ENCODE assay signal across 15 cellular contexts in the genomic region with DNA sequence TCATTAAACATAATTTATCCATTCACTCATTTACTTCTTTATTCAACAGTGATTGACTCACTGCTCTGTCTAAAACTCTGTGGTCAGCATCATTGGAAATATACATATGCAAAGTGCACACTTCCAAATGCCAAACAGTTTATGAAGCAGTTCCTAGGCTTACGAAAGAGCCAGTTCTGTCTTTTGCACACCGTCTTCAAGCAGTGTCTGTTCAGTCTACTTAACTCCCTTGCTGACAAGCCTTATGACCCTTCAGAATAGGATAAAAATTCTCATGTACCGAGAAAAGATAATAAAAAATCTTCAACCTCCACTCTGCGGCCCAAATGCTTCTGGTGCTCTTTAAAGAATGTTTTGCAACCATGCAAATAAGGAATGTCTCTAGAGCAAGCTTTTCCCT.
A peak's percentile ranks its signal among the peaks of the same experiment; 100 is the strongest.
DNase-seq lines count a peak whose midpoint lies in the region; TF ChIP-seq lines count a peak whose summit lies in the region.
"Had no signal": no experiment of that assay in that cellular context is flagged by ENCODE, and none has a peak within 500 bp of the region (broad histone marks: within the 10 kb centered on the region; RNA-seq: fewer than 3 reads in every experiment).

No MANE protein-coding gene starts in this region.

- no peak overlapping the region for H3K9ac ChIP-seq in adipocyte (ENCODE audit: low read length)

- no peak overlapping the region for H3K27ac Mint-ChIP-seq in osteocyte (ENCODE audit: unreplicated experiment)
- H3K27ac Mint-ChIP-seq: HFFc6 had no signal

- H3K9me3 ChIP-seq in adipocyte (ENCODE audit: control insufficient read depth, low read length) (no peaks in the 10 kb centered on the region), hepatocyte (ENCODE audit: low read depth) (no peaks in the 10 kb centered on the region), vagina (no peaks in the 10 kb centered on the region)

- TF ChIP-seq POLR2A in vagina (IDR thresholded peaks at IDR 0.05): no peak

- no peak overlapping the region for H3K4me2 ChIP-seq in hepatocyte

- peaks cover 4% of the 10 kb centered on the region for H3K9me3 Mint-ChIP-seq in osteocyte (ENCODE audit: unreplicated experiment)
- H3K9me3 Mint-ChIP-seq: HFFc6 had no signal

- H3K27me3 ChIP-seq in adipocyte (replicated peaks; ENCODE audit: control insufficient read depth, insufficient read depth, low read length): no peaks in the 10 kb centered on the region
- H3K27me3 ChIP-seq in hepatocyte: no peaks in the 10 kb centered on the region
- H3K27me3 ChIP-seq in vagina: no peaks in the 10 kb centered on the region

- intact Hi-C loops in vagina (cut with DNase I): no loop called here

- TF ChIP-seq CTCF in epithelial cell of esophagus (IDR thresholded peaks at IDR 0.05; ENCODE audit: insufficient read depth, low read depth, low read length, missing control alignments) (no peak), hepatocyte (IDR thresholded peaks at IDR 0.05; ENCODE audit: poor library complexity) (no peak), vagina (IDR thresholded peaks at IDR 0.05) (no peak), osteocyte (IDR thresholded peaks at IDR 0.05) (no peak)

- H3K4me3 Mint-ChIP-seq in osteocyte (ENCODE audit: unreplicated experiment): no peak overlapping the region
- H3K4me3 Mint-ChIP-seq: HFFc6 had no signal

- H3K36me3 ChIP-seq in adipocyte (ENCODE audit: control insufficient read depth, insufficient read depth, low read length, severe bottlenecking): no peaks in the 10 kb centered on the region
- H3K36me3 ChIP-seq in hepatocyte (replicated peaks; ENCODE audit: insufficient read depth, low read depth): no peaks in the 10 kb centered on the region
- no peaks in the 10 kb centered on the region for H3K36me3 ChIP-seq in vagina

- H4K20me1 ChIP-seq in hepatocyte (ENCODE audit: insufficient read depth, poor library complexity, severe bottlenecking): no peaks in the 10 kb centered on the region

- DNase-seq in adipocyte (ENCODE audit: low read depth): peak; percentile 38
- DNase-seq in epithelial cell of esophagus (ENCODE audit: low read depth): peak; percentile 7
- peak; percentile 10 for DNase-seq in hepatocyte (ENCODE audit: low spot score)
- DNase-seq in skeletal muscle cell (ENCODE audit: low read depth): peak; percentile 49
- no peak for DNase-seq in vagina (ENCODE audit: extremely low spot score in 2 of 2)
- DNase-seq in HUDEP-2 (lab: John Stamatoyannopoulos, UW; ENCODE audit: unreplicated experiment in 76 of 76): no peak
- DNase-seq in osteocyte (ENCODE audit: extremely low spot score, unreplicated experiment): no peak
- no peak for DNase-seq in SHP77 treated with DMSO at 0.1 percent for 48 hours (lab: John Stamatoyannopoulos, UW)
- DNase-seq: ACHN, C1 segment of cervical spinal cord, DMS79, HFFc6, NCI-H1417 treated with DMSO at 0.1 percent for 48 hours, NCI-H187 treated with DMSO at 0.1 percent for 48 hours had no signal

- H3K4me1 Mint-ChIP-seq in osteocyte (ENCODE audit: unreplicated experiment): peaks cover 6% of the 10 kb centered on the region

- no peaks in the 10 kb centered on the region for H3K9me2 ChIP-seq in hepatocyte (replicated peaks; ENCODE audit: insufficient read depth)

- no peak overlapping the region for H3K4me3 ChIP-seq in adipocyte (ENCODE audit: low read length)
- no peak overlapping the region for H3K4me3 ChIP-seq in epithelial cell of esophagus (ENCODE audit: low read length)
- no peak overlapping the region for H3K4me3 ChIP-seq in hepatocyte
- no peak overlapping the region for H3K4me3 ChIP-seq in skeletal muscle cell (ENCODE audit: low read depth, low read length)
- no peak overlapping the region for H3K4me3 ChIP-seq in vagina
- H3K4me3 ChIP-seq: SK-N-MC had no signal

- no peak overlapping the region for H2AFZ ChIP-seq in hepatocyte

- H3K36me3 Mint-ChIP-seq in osteocyte (ENCODE audit: unreplicated experiment): no peaks in the 10 kb centered on the region

- no peaks in the 10 kb centered on the region for H3K79me2 ChIP-seq in hepatocyte

- H3K4me1 ChIP-seq in adipocyte (ENCODE audit: control insufficient read depth, insufficient read depth, low read length): no peaks in the 10 kb centered on the region
- no peaks in the 10 kb centered on the region for H3K4me1 ChIP-seq in hepatocyte (ENCODE audit: insufficient read depth)
- H3K4me1 ChIP-seq in vagina: no peaks in the 10 kb centered on the region

- H3K27ac ChIP-seq in hepatocyte (no peak overlapping the region), vagina (no peak overlapping the region)
- H3K27ac ChIP-seq: SK-N-MC had no signal

- WGBS in hepatocyte (ENCODE audit: low lambda C conversion rate, missing lambda C conversion rate): 51% methylated on average over 4 of the region's 4 CpGs

- H3K27me3 Mint-ChIP-seq in osteocyte (ENCODE audit: unreplicated experiment): no peaks in the 10 kb centered on the region

Comparison
In these comparisons a context has a peak if more than half of its experiments do, and no peak if none do; other contexts are left out.
1. DNase-seq: peak in adipocyte (single experiment), epithelial cell of esophagus (single experiment), hepatocyte (single experiment) and skeletal muscle cell (single experiment); none in vagina (0 of 2), HUDEP-2 (0 of 76), osteocyte (single experiment) and SHP77 treated with DMSO at 0.1 percent for 48 hours (single experiment).